In the genomic region with DNA sequence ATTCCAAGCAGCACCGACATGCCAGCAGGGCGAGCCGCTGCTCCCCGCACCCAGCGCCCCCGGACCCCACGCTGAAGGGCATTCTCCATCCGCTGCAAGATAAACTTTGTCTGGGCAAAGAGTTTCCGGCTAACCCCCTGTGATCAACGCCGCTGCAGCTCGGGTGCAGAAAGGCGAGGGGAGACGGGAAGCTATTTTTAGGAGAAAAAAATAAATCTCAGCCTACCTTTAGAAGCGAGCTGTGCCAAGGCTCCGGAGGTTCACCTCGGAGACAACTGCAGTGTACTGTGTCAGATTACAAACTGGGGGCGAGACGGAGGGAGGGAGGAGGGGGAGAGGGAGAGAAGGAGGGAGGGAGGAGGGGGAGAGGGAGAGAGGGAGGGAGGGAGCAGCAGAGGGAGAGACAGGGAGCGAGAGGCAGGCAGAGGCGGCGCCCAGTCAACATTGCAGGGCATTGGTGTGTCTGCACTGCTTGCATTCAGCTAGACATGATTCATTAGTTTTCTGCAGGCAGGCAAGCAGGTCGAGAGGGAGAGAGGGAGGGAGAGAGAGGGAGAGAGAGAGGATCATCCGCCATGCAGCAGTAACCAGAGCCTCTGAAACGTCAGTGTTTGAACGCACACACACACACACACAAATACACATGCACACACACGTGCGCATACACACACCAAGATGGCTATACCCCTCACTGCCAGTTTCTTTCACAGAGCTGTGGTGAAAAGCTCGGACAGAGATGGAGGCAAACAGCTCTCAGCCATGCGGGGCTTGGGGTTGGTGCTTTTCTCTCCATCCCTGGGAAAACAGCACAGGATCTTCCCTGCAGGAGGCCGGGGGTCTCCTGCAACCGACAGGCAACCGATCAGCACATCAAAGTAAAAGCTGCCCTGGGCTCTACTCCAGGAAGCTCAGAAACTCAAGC, we compare ENCODE assay signal across 7 cellular contexts. TPM values are rescaled to one million over a fixed set of nuclear protein-coding genes. Genes with fewer than 3 reads are reported as not detected.
DNase-seq lines count a peak whose midpoint lies in the region; ATAC-seq and TF ChIP-seq lines count a peak whose summit lies in the region.

A gene with protein sequence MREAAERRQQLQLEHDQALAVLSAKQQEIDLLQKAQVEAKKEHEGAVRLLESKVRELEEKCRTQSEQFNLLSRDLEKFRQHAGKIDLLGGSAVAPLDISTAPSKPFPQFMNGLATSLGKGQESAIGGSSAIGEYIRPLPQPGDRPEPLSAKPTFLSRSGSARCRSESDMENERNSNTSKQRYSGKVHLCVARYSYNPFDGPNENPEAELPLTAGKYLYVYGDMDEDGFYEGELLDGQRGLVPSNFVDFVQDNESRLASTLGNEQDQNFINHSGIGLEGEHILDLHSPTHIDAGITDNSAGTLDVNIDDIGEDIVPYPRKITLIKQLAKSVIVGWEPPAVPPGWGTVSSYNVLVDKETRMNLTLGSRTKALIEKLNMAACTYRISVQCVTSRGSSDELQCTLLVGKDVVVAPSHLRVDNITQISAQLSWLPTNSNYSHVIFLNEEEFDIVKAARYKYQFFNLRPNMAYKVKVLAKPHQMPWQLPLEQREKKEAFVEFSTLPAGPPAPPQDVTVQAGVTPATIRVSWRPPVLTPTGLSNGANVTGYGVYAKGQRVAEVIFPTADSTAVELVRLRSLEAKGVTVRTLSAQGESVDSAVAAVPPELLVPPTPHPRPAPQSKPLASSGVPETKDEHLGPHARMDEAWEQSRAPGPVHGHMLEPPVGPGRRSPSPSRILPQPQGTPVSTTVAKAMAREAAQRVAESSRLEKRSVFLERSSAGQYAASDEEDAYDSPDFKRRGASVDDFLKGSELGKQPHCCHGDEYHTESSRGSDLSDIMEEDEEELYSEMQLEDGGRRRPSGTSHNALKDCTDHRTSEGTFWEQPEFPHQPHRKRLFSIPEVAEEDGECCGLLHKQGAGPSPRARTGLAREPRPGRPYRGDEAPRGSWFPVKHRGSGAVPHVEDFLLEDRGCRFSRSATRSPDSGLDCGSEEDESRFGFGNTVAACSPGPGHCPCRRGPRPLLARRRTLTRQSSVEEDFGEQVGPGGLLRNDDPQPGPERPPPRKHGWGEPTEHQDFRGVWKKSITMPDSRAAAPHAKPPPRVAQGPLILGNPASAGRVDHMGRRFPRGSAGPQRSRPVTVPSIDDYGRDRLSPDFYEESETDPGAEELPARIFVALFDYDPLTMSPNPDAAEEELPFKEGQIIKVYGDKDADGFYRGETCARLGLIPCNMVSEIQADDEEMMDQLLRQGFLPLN (N-terminal part only) (minus strand): TSS at position 304 of the 922 bp plus-strand sequence. CDS start 237,286 bp downstream, outside the sequence.

- intact Hi-C loops in posterior cingulate gyrus (cut with DNase I) (no loop called here), CD14-positive monocyte (cut with micrococcal nuclease) (no loop called here)

- peak within 1 kb of the TSS; percentile 37 for H3K4me3 ChIP-seq in fibroblast of the aortic adventitia (ENCODE audit: low read depth, low read length)

- DNase-seq in HFFc6 (peak; percentile 27), NCI-H748 treated with DMSO at 0.1 percent for 48 hours (lab: John Stamatoyannopoulos, UW) (peak; percentile 79), fibroblast of the aortic adventitia (ENCODE audit: low read depth) (peak; percentile 23), posterior cingulate gyrus (peak in 8 of 10 donors; percentile 54 to 96 (median 81)), CD14-positive monocyte (ENCODE audit: low spot score) (no peak)

- H3K27me3 Mint-ChIP-seq in HFFc6 (ENCODE audit: insufficient read depth) (peaks cover 4% of the 10 kb centered on the region), CD14-positive monocyte (ENCODE audit: low read depth in 3 of 3) (peaks cover 51 to 72% (median 64%) of the 10 kb centered on the region in 3 donors)

- H3K4me1 Mint-ChIP-seq in HFFc6 (ENCODE audit: low read depth) (no peaks in the 10 kb centered on the region), CD14-positive monocyte (no peaks in the 10 kb centered on the region)

- H3K9me3 Mint-ChIP-seq in HFFc6 = no peaks in the 10 kb centered on the region; the same call in 1 of the 2 replicates
- peaks cover 0 to 13% (median 11%) of the 10 kb centered on the region in 7 donors for H3K9me3 Mint-ChIP-seq in CD14-positive monocyte

- H3K36me3 Mint-ChIP-seq in HFFc6 (ENCODE audit: low read depth) (no peaks in the 10 kb centered on the region), CD14-positive monocyte (peaks cover 1 to 4% of the 10 kb centered on the region in 2 donors)

- no peak within 1 kb of the TSS for H3K27ac Mint-ChIP-seq in HFFc6
- H3K27ac Mint-ChIP-seq in CD14-positive monocyte = no peak within 1 kb of the TSS

- peak within 1 kb of the TSS; percentile 50; the same call in 1 of the 2 replicates for H3K4me3 Mint-ChIP-seq in HFFc6
- H3K4me3 Mint-ChIP-seq in CD14-positive monocyte = peak within 1 kb of the TSS in 1 of 2 donors; percentile 82

- TF ChIP-seq CTCF in HFFc6 (IDR thresholded peaks at IDR 0.05) = no peak
- TF ChIP-seq CTCF in fibroblast of the aortic adventitia (IDR thresholded peaks at IDR 0.05; ENCODE audit: insufficient read depth, low read length) = no peak
- no peak for TF ChIP-seq CTCF in CD14-positive monocyte (IDR thresholded peaks at IDR 0.05)

- ATAC-seq in HG02763 (IDR thresholded peaks at IDR 0.05; ENCODE audit: unreplicated experiment) (no peak), GM19463 (IDR thresholded peaks at IDR 0.05; ENCODE audit: unreplicated experiment) (no peak)

RNA-seq across cellular contexts. Expression of the gene that starts here (rescaled TPM):
- not detected for total RNA-seq in HFFc6 (2021; fragmentation: NEBNext Ultra II Directional; extraction: Animal tissue kit (Norgen Biotek cat#: 25700))
- total RNA-seq in fibroblast of the aortic adventitia (ENCODE audit: low replicate concordance) = 0.74 TPM in 1 of 2 replicates, not detected in the other
- polyA plus RNA-seq in CD14-positive monocyte = not detected

Comparison
In these comparisons a context has a peak if more than half of its experiments do, and no peak if none do; other contexts are left out.
1. Peak in DNase-seq in HFFc6; RNA of the gene not detected or under 1 TPM.
2. Peak in DNase-seq and H3K4me3 ChIP-seq in fibroblast of the aortic adventitia; RNA of the gene not detected or under 1 TPM.